ENCODE assay signal across 1 cellular context in genomic region chr16:67936124-67936875, GRCh38.
A peak's percentile ranks its signal among the peaks of the same experiment; 100 is the strongest.
TF ChIP-seq lines count a peak whose summit lies in the region.

TSS of gene PSMB10 (minus strand) at chr16:67936850. CDS start at chr16:67936749, 101 bp downstream.

TF ChIP-seq in WTC11, 78 proteins besides CTCF, POLR2A, EP300 and RAD21 (continued from another document):
- TF ChIP-seq FOXP4 (CRISPR knock-in tag; IDR thresholded peaks at IDR 0.05) (0 out of 2 replicates have a peak, but pooled peaks have one; percentile 9), ZNF121 (CRISPR knock-in tag; IDR thresholded peaks at IDR 0.05) (0 out of 2 replicates have a peak, but pooled peaks have one; percentile 20)
TF ChIP-seq in WTC11: peak in this region for 6.
